14 cellular contexts compared by ENCODE assay signal in the genomic region with DNA sequence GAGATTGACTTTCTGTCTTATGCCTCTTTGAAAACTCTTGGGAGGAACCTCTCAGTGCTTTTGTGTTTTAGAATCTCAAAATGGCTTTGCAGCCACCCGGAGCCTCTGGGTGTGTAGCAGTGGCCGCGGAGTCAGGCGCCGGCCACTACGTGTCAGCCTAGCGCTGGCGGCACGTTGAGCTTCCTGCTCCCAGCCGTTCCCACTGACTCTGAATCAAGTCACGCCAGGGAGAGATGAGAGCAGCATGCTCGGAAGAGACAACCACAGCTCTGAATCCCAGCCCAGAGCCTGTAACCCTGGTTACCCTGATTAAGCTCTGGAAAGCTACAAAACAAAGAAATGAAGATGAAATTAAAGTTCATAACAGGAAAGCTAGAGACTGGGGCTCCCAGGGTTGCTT.
A peak's percentile ranks its signal among the peaks of the same experiment; 100 is the strongest.
DNase-seq lines count a peak whose midpoint lies in the region; ATAC-seq, FAIRE-seq and TF ChIP-seq lines count a peak whose summit lies in the region.
"Had no signal": no experiment of that assay in that cellular context is flagged by ENCODE, and none has a peak within 500 bp of the region (broad histone marks: within the 10 kb centered on the region; RNA-seq: fewer than 3 reads in every experiment).

No MANE protein-coding gene starts in this region.

- H3K79me2 ChIP-seq in astrocyte (ENCODE audit: insufficient read depth, low read length) (no peaks in the 10 kb centered on the region), neural cell (replicated peaks; ENCODE audit: insufficient read depth, low read length) (no peaks in the 10 kb centered on the region)

- ATAC-seq in Right ventricle myocardium superior (ENCODE audit: poor library complexity): peak; percentile 98
- ATAC-seq in GM21447 (IDR thresholded peaks at IDR 0.05; ENCODE audit: unreplicated experiment): no peak

- peaks cover 11% of the 10 kb centered on the region for H3K36me3 Mint-ChIP-seq in astrocyte (ENCODE audit: low read depth, unreplicated experiment)

- TF ChIP-seq RAD21 in neural cell (conservative IDR thresholded peaks at IDR 0.05): peak; percentile 70

- TF ChIP-seq CTCF in BE2C (IDR thresholded peaks at IDR 0.05; ENCODE audit: low read depth, low read length) (peak; percentile 48), astrocyte (IDR thresholded peaks at IDR 0.05; ENCODE audit: insufficient read depth, low read depth, low read length) (no peak), neural cell (IDR thresholded peaks at IDR 0.05; ENCODE audit: poor library complexity, severe bottlenecking) (peak; percentile 59), esophagus squamous epithelium (IDR thresholded peaks at IDR 0.05) (no peak)

- H3K27ac Mint-ChIP-seq in astrocyte (ENCODE audit: unreplicated experiment): no peak overlapping the region
- H3K27ac Mint-ChIP-seq: activated naive CD8-positive, alpha-beta T cell treated with anti-CD3 and anti-CD28 coated beads, Interleukin-2, amount 10 ng/mL, durations not matched to agents 7 days and 5 days; CD4-positive, alpha-beta T cell had no signal

- intact Hi-C loops in Right ventricle myocardium superior (cut with DNase I) (no loop called here), esophagus squamous epithelium (cut with DNase I) (no loop called here)

- H4K20me1 ChIP-seq in astrocyte (ENCODE audit: insufficient read depth, low read length) (peaks cover 4% of the 10 kb centered on the region), neural cell (ENCODE audit: insufficient read depth) (no peaks in the 10 kb centered on the region)

- H3K4me1 Mint-ChIP-seq in astrocyte (ENCODE audit: low read depth, unreplicated experiment): peaks cover 8% of the 10 kb centered on the region
- H3K4me1 Mint-ChIP-seq: activated naive CD8-positive, alpha-beta T cell treated with anti-CD3 and anti-CD28 coated beads, Interleukin-2, amount 10 ng/mL, durations not matched to agents 7 days and 5 days had no signal

- no peak overlapping the region for H3K4me3 Mint-ChIP-seq in astrocyte (ENCODE audit: unreplicated experiment)
- H3K4me3 Mint-ChIP-seq: activated naive CD8-positive, alpha-beta T cell treated with anti-CD3 and anti-CD28 coated beads, Interleukin-2, amount 10 ng/mL, durations not matched to agents 7 days and 5 days; CD4-positive, alpha-beta T cell had no signal

- H3K9me3 Mint-ChIP-seq in astrocyte (ENCODE audit: unreplicated experiment): no peaks in the 10 kb centered on the region
- H3K9me3 Mint-ChIP-seq: activated naive CD8-positive, alpha-beta T cell treated with anti-CD3 and anti-CD28 coated beads, Interleukin-2, amount 10 ng/mL, durations not matched to agents 7 days and 5 days; CD4-positive, alpha-beta T cell had no signal

- H3K9ac ChIP-seq in astrocyte (ENCODE audit: low read length): no peak overlapping the region
- no peak overlapping the region for H3K9ac ChIP-seq in neural cell (ENCODE audit: low read length)

- no peak for TF ChIP-seq EP300 in neural cell (conservative IDR thresholded peaks at IDR 0.05; ENCODE audit: poor library complexity, severe bottlenecking)

- DNase-seq in BE2C: peak; percentile 45
- DNase-seq in astrocyte (ENCODE audit: low read depth): peak; percentile 41
- DNase-seq in Right ventricle myocardium superior: peak; percentile 71
- no peak for DNase-seq in NCI-H2107 treated with DMSO at 0.1 percent for 48 hours (lab: John Stamatoyannopoulos, UW; ENCODE audit: unreplicated experiment)
- DNase-seq in esophagus squamous epithelium (lab: John Stamatoyannopoulos, UW): no peak
- no peak for DNase-seq in 8988T
- DNase-seq: activated CD4-positive, alpha-beta T cell treated with anti-CD3 and anti-CD28 coated beads for 48 hours; activated naive CD8-positive, alpha-beta T cell treated with anti-CD3 and anti-CD28 coated beads, Interleukin-2, amount 10 ng/mL, durations not matched to agents 7 days and 5 days; CD4-positive, alpha-beta T cell; SIG-M5; stimulated activated CD4-positive, alpha-beta T cell treated with anti-CD3 and anti-CD28 coated beads, Interleukin-1b, Interleukin-23, amount 100 ng/mL, for 48 hours had no signal

- H2AFZ ChIP-seq in astrocyte (ENCODE audit: low read depth, low read length): no peak overlapping the region
- H2AFZ ChIP-seq in neural cell (ENCODE audit: low read depth, low read length): no peak overlapping the region

- WGBS in esophagus squamous epithelium, 2 donors: 54 to 70% methylated on average over 6 to 10 of the region's 12 CpGs

- H3K27ac ChIP-seq in astrocyte (ENCODE audit: low read depth, low read length) (no peak overlapping the region), neural cell (ENCODE audit: low read length) (no peak overlapping the region), esophagus squamous epithelium (no peak overlapping the region)

- no peaks in the 10 kb centered on the region for H3K9me2 ChIP-seq in neural cell (ENCODE audit: insufficient read depth, low read length)

- TF ChIP-seq POLR2A in esophagus squamous epithelium (IDR thresholded peaks at IDR 0.05): no peak

- H3K9me3 ChIP-seq in BE2C: no peaks in the 10 kb centered on the region
- H3K9me3 ChIP-seq in astrocyte (ENCODE audit: insufficient read depth, low read depth, low read length): no peaks in the 10 kb centered on the region
- no peaks in the 10 kb centered on the region for H3K9me3 ChIP-seq in neural cell (ENCODE audit: low read length)
- no peaks in the 10 kb centered on the region for H3K9me3 ChIP-seq in esophagus squamous epithelium

- H3K36me3 ChIP-seq in BE2C (no peaks in the 10 kb centered on the region), astrocyte (ENCODE audit: insufficient read depth, low read length) (peaks cover 12% of the 10 kb centered on the region), neural cell (ENCODE audit: insufficient read depth, low read length) (no peaks in the 10 kb centered on the region), esophagus squamous epithelium (peaks cover 0 to 22% (median 0%) of the 10 kb centered on the region in 3 donors)

- no peaks in the 10 kb centered on the region for H3F3A ChIP-seq in neural cell (ENCODE audit: insufficient read depth, low read length, poor library complexity, severe bottlenecking)

- H3K4me1 ChIP-seq in BE2C (no peaks in the 10 kb centered on the region), astrocyte (ENCODE audit: insufficient read depth, low read length) (no peaks in the 10 kb centered on the region), esophagus squamous epithelium (no peaks in the 10 kb centered on the region)

- H3K4me2 ChIP-seq in astrocyte (ENCODE audit: low read length): no peak overlapping the region
- no peak overlapping the region for H3K4me2 ChIP-seq in neural cell (ENCODE audit: low read length)

- H3K4me3 ChIP-seq in BE2C (ENCODE audit: low read depth, low read length) (no peak overlapping the region), astrocyte (ENCODE audit: insufficient read depth, low read depth, low read length) (no peak overlapping the region), neural cell (ENCODE audit: low read length) (no peak overlapping the region), esophagus squamous epithelium (no peak overlapping the region)

- no peaks in the 10 kb centered on the region for H3K27me3 ChIP-seq in BE2C
- H3K27me3 ChIP-seq in astrocyte (ENCODE audit: insufficient read depth, low read length): no peaks in the 10 kb centered on the region
- H3K27me3 ChIP-seq in neural cell (ENCODE audit: insufficient read depth, low read depth, low read length): no peaks in the 10 kb centered on the region
- H3K27me3 ChIP-seq in esophagus squamous epithelium: no peaks in the 10 kb centered on the region

- FAIRE-seq in astrocyte (lab: Jason Lieb, UNC): no peak
- FAIRE-seq: GM12892 had no signal

- H3K27me3 Mint-ChIP-seq in astrocyte (ENCODE audit: low read depth, unreplicated experiment): no peaks in the 10 kb centered on the region
- H3K27me3 Mint-ChIP-seq: activated naive CD8-positive, alpha-beta T cell treated with anti-CD3 and anti-CD28 coated beads, Interleukin-2, amount 10 ng/mL, durations not matched to agents 7 days and 5 days; CD4-positive, alpha-beta T cell had no signal

TF ChIP-seq in neural cell, 6 proteins besides CTCF, POLR2A, EP300 and RAD21:
- no peak for TF ChIP-seq EZH2 (IDR thresholded peaks at IDR 0.05; ENCODE audit: borderline replicate concordance, insufficient read depth, low read length, poor library complexity, severe bottlenecking)
- TF ChIP-seq MXI1 (conservative IDR thresholded peaks at IDR 0.05; ENCODE audit: poor library complexity, severe bottlenecking): no peak
- no peak for TF ChIP-seq TAF1 (IDR thresholded peaks at IDR 0.05; ENCODE audit: low read depth)
- TF ChIP-seq SMC3 (conservative IDR thresholded peaks at IDR 0.05; ENCODE audit: poor library complexity): peak; percentile 62
- TF ChIP-seq POLR2AphosphoS5 (IDR thresholded peaks at IDR 0.05): no peak

Comparison
In these comparisons a context has a peak if more than half of its experiments do, and no peak if none do; other contexts are left out.
1. DNase-seq: peak in BE2C (single experiment), astrocyte (single experiment) and Right ventricle myocardium superior (single experiment); none in NCI-H2107 treated with DMSO at 0.1 percent for 48 hours (single experiment), esophagus squamous epithelium (single experiment) and 8988T (single experiment).
2. CTCF ChIP-seq: peak in BE2C (single experiment) and neural cell (single experiment); none in astrocyte (single experiment) and esophagus squamous epithelium (0 of 6).